ENCODE assay signal across 8 cellular contexts in genomic region chr12:119659289-119659897, GRCh38.
DNase-seq lines count a peak whose midpoint lies in the region; TF ChIP-seq lines count a peak whose summit lies in the region.

No MANE protein-coding gene starts in this region.

- peaks cover under 1% of the 10 kb centered on the region for H3K4me1 ChIP-seq in parathyroid adenoma

- H3K27me3 ChIP-seq in WERI-Rb-1 (ENCODE audit: insufficient read depth, low read depth, severe bottlenecking) (no peaks in the 10 kb centered on the region), parathyroid adenoma (ENCODE audit: control insufficient read depth, insufficient read depth, low read length) (no peaks in the 10 kb centered on the region)

- H3K79me2 ChIP-seq in parathyroid adenoma: no peaks in the 10 kb centered on the region

- no peak overlapping the region for H2AFZ ChIP-seq in parathyroid adenoma

- H3K36me3 ChIP-seq in WERI-Rb-1: no peaks in the 10 kb centered on the region
- no peaks in the 10 kb centered on the region for H3K36me3 ChIP-seq in parathyroid adenoma (ENCODE audit: control insufficient read depth, insufficient read depth, low read length)

- no peak for DNase-seq in AG09309 (ENCODE audit: low read depth)
- peak; percentile 35 for DNase-seq in MV-4-11 (lab: John Stamatoyannopoulos, UW)
- peak; percentile 21 for DNase-seq in WERI-Rb-1
- peak; percentile 52 for DNase-seq in epidermal melanocyte (ENCODE audit: insufficient read length, low spot score)
- DNase-seq in NCI-H2081 treated with DMSO at 0.1 percent for 48 hours (lab: John Stamatoyannopoulos, UW): no peak
- no peak for DNase-seq in NCI-H226

- H3K9me3 ChIP-seq in WERI-Rb-1 (ENCODE audit: severe bottlenecking) (no peaks in the 10 kb centered on the region), parathyroid adenoma (ENCODE audit: control insufficient read depth, low read length) (no peaks in the 10 kb centered on the region)

- TF ChIP-seq CTCF in AG09309 (IDR thresholded peaks at IDR 0.05; ENCODE audit: control insufficient read depth, insufficient read depth, low read depth, low read length, missing control alignments) (peak; percentile 83), GM12872 (IDR thresholded peaks at IDR 0.05; ENCODE audit: insufficient read depth, low read depth, low read length) (peak; percentile 82), WERI-Rb-1 (IDR thresholded peaks at IDR 0.05; ENCODE audit: low read depth, low read length) (peak; percentile 67), parathyroid adenoma (IDR thresholded peaks at IDR 0.05) (peak; percentile 94)

- H3K27ac ChIP-seq in WERI-Rb-1 (no peak overlapping the region), parathyroid adenoma (no peak overlapping the region)

- H3K4me2 ChIP-seq in parathyroid adenoma (ENCODE audit: low read length): no peak overlapping the region

- no peak overlapping the region for H3K4me3 ChIP-seq in AG09309 (ENCODE audit: control insufficient read depth, low read depth, low read length)
- H3K4me3 ChIP-seq in WERI-Rb-1 (ENCODE audit: low read depth, low read length): no peak overlapping the region
- H3K4me3 ChIP-seq in parathyroid adenoma (ENCODE audit: low read depth, low read length): no peak overlapping the region

- H3K9ac ChIP-seq in parathyroid adenoma: no peak overlapping the region

Comparison
In these comparisons a context has a peak if more than half of its experiments do, and no peak if none do; other contexts are left out.
1. DNase-seq: peak in MV-4-11 (single experiment), WERI-Rb-1 (single experiment) and epidermal melanocyte (single experiment); none in AG09309 (single experiment), NCI-H2081 treated with DMSO at 0.1 percent for 48 hours (single experiment) and NCI-H226 (single experiment).
2. Peak in every context shown above with its lines, with median percentiles within 50 percentile points of each other: CTCF ChIP-seq.